In the genomic region with DNA sequence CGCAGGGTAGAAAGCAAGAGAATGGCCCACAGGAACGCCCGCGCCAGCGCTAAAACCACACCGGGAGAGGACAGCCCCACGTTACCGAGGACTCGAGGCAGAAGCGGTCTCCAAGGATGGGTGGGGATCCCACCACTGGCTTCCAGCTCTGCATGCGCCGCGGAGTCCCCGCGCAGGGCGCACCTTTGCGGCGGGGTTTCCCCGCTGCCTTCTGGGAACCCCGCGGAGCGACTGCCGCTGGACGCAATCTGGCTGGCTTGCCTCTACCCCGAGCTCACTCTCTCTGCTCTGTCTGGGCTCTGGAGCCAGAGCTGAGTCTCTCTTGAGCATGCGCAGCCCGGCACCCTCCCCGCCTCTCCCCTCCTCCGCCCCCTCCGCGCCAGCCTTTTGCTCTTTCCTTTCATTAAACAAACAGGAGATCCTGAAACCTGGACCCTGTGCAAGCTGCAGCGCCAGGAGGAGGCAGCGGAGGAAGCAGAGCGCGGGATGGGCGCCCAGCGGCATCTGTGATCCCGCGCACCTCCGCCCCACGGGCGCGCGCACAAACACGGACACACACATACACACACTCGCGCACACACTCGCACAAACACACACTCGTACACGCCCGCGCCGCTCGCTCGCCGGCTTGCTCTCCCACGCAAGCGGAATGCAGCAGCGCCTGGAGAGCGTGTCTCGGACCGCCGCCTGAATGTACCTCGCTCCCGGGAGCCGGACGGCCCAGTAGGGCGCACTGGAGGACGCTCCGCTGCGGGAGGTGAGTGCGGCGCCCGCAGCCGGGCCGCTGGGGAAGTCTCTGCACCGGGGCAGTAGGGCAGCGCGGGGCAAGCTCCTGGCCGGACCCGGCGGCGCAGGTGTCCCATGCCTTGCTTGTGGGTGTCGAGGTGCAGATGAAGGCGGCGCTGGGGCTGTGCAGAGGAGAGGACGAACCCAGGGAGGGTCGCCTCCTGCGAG, we compare ENCODE assay signal across 8 cellular contexts. TPM values are rescaled to one million over a fixed set of nuclear protein-coding genes. Genes with fewer than 3 reads are reported as not detected.
DNase-seq lines count a peak whose midpoint lies in the region; FAIRE-seq and TF ChIP-seq lines count a peak whose summit lies in the region.

TSS of gene PLPPR1 (plus strand) at position 382 of the 954 bp plus-strand sequence.

- TF ChIP-seq EP300 in esophagus muscularis mucosa (IDR thresholded peaks at IDR 0.05) = no peak

- TF ChIP-seq POLR2A in esophagus muscularis mucosa (IDR thresholded peaks at IDR 0.05; ENCODE audit: low read depth) = no peak
- TF ChIP-seq POLR2A in GM12891 (IDR thresholded peaks at IDR 0.05; ENCODE audit: low read depth, low read length) = no peak

- H3K4me3 ChIP-seq in ACC112 (ENCODE audit: low read depth, low read length) = peak within 1 kb of the TSS; percentile 61; the same call in 1 of the 2 replicates
- peak within 1 kb of the TSS; percentile 42 to 56 (median 50) for H3K4me3 ChIP-seq in esophagus muscularis mucosa
- peak within 1 kb of the TSS; percentile 40 to 59 for H3K4me3 ChIP-seq in mucosa of rectum (ENCODE audit: low read length in 2 of 2)

- DNase-seq in HT-29 (ENCODE audit: low spot score) (peak; percentile 6), RPMI8226 (peak; percentile 8), esophagus muscularis mucosa (ENCODE audit: extremely low spot score) (no peak), GM12891 (ENCODE audit: insufficient read length, low spot score) (no peak), GM19240 (ENCODE audit: insufficient read length, low spot score) (no peak), SIG-M5 (lab: John Stamatoyannopoulos, UW) (no peak)

- H2AFZ ChIP-seq in ACC112 (ENCODE audit: low read length, unreplicated experiment) = no peak within 1 kb of the TSS

- H3K27me3 ChIP-seq in ACC112 (ENCODE audit: insufficient read depth, low read length) = peaks cover 42% of the 10 kb centered on the region
- H3K27me3 ChIP-seq in esophagus muscularis mucosa = peaks cover 0 to 59% (median 5%) of the 10 kb centered on the region in 4 donors
- H3K27me3 ChIP-seq in mucosa of rectum (ENCODE audit: control insufficient read depth in 2 of 2, insufficient read depth in 2 of 2, low read length in 2 of 2) = peaks cover 15 to 18% of the 10 kb centered on the region in 2 donors

- TF ChIP-seq CTCF in esophagus muscularis mucosa (IDR thresholded peaks at IDR 0.05) = no peak

- H3K9me3 ChIP-seq in esophagus muscularis mucosa (no peaks in the 10 kb centered on the region), mucosa of rectum (ENCODE audit: control insufficient read depth in 2 of 2, low read length in 2 of 2) (no peaks in the 10 kb centered on the region)

- intact Hi-C loops in esophagus muscularis mucosa (cut with DNase I) = no loop called here

- FAIRE-seq in GM12891 (lab: Jason Lieb, UNC) = no peak

- H3K36me3 ChIP-seq in ACC112 (ENCODE audit: insufficient read depth, low read length) (no peaks in the 10 kb centered on the region), esophagus muscularis mucosa (no peaks in the 10 kb centered on the region), mucosa of rectum (ENCODE audit: control insufficient read depth in 2 of 2, insufficient read depth in 2 of 2, low read length in 2 of 2) (no peaks in the 10 kb centered on the region)

- no peak within 1 kb of the TSS for H3K27ac ChIP-seq in ACC112 (ENCODE audit: low read depth, low read length)
- no peak within 1 kb of the TSS for H3K27ac ChIP-seq in esophagus muscularis mucosa (replicated peaks in 1 of 4)
- H3K27ac ChIP-seq in mucosa of rectum (ENCODE audit: low read depth in 2 of 2, low read length in 2 of 2) = no peak within 1 kb of the TSS

- no peaks in the 10 kb centered on the region for H3K79me2 ChIP-seq in ACC112 (ENCODE audit: control insufficient read depth, insufficient read depth, low read length, unreplicated experiment)

- WGBS in esophagus muscularis mucosa = 0% methylated on average over 32 of the region's 89 CpGs

- no peak within 1 kb of the TSS for H3K9ac ChIP-seq in mucosa of rectum (ENCODE audit: low read depth in 1 of 2, low read length in 2 of 2)

- H3K4me1 ChIP-seq in ACC112 (ENCODE audit: control insufficient read depth, insufficient read depth, low read length, unreplicated experiment) (no peaks in the 10 kb centered on the region), esophagus muscularis mucosa (peaks cover 11 to 30% (median 16%) of the 10 kb centered on the region in 4 donors), mucosa of rectum (ENCODE audit: control insufficient read depth in 2 of 2, insufficient read depth in 2 of 2, low read length in 2 of 2) (peaks cover 0 to 10% of the 10 kb centered on the region in 2 donors)

TF ChIP-seq in GM12891, 5 proteins besides CTCF, POLR2A, EP300 and RAD21:
- TF ChIP-seq TAF1 (IDR thresholded peaks at IDR 0.05; ENCODE audit: low read depth, low read length) (no peak), POLR2AphosphoS5 (IDR thresholded peaks at IDR 0.05; ENCODE audit: low read depth, low read length) (no peak), PAX5 (IDR thresholded peaks at IDR 0.05; ENCODE audit: insufficient read depth, low read length, severe bottlenecking) (no peak), POU2F2 (IDR thresholded peaks at IDR 0.05; ENCODE audit: low read depth, low read length) (no peak), SPI1 (IDR thresholded peaks at IDR 0.05; ENCODE audit: low read depth, low read length) (no peak)

RNA-seq across cellular contexts. Expression of gene PLPPR1, which starts in this region (rescaled TPM):
- 0.15 TPM in 1 of 2 replicates, not detected in the other for total RNA-seq in HT-29 (2014; rRNA removed; shearing (Covaris generic))
- total RNA-seq in esophagus muscularis mucosa = under 1 TPM in 3 of 4 donors, not detected in 1; 0.19 to 0.99 (median 0.29) TPM
- not detected for polyA plus RNA-seq in GM12891 (2012; ENCODE audit: low read depth, missing spikeins)

Comparison
In these comparisons a context has a peak if more than half of its experiments do, and no peak if none do; other contexts are left out.
1. Peak in DNase-seq in HT-29; RNA of the gene not detected or under 1 TPM.